In genomic region chr17:72349508-72350472, GRCh38 we compare ENCODE assay signal across 1 cellular context.
TF ChIP-seq lines count a peak whose summit lies in the region.

No MANE protein-coding gene starts in this region.

TF ChIP-seq in H1, 55 proteins besides CTCF, POLR2A, EP300 and RAD21 (continued from another document):
- TF ChIP-seq ATF2 (IDR thresholded peaks at IDR 0.05; ENCODE audit: low read length) (no peak), CTBP2 (IDR thresholded peaks at IDR 0.05; ENCODE audit: borderline replicate concordance, insufficient read depth, insufficient read length, low read length) (no peak), JUN (IDR thresholded peaks at IDR 0.05; ENCODE audit: low read depth, low read length) (no peak), TAF7 (optimal IDR thresholded peaks at IDR 0.05; ENCODE audit: borderline replicate concordance, low read depth, low read length) (no peak), CEBPB (IDR thresholded peaks at IDR 0.05; ENCODE audit: low read depth, low read length) (no peak)
- TF ChIP-seq, protein P1, sequence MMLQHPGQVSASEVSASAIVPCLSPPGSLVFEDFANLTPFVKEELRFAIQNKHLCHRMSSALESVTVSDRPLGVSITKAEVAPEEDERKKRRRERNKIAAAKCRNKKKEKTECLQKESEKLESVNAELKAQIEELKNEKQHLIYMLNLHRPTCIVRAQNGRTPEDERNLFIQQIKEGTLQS (IDR thresholded peaks at IDR 0.05; ENCODE audit: insufficient read depth, low read depth, low read length), result no peak
